Comparison of ENCODE assay signal across 10 cellular contexts in the genomic region with DNA sequence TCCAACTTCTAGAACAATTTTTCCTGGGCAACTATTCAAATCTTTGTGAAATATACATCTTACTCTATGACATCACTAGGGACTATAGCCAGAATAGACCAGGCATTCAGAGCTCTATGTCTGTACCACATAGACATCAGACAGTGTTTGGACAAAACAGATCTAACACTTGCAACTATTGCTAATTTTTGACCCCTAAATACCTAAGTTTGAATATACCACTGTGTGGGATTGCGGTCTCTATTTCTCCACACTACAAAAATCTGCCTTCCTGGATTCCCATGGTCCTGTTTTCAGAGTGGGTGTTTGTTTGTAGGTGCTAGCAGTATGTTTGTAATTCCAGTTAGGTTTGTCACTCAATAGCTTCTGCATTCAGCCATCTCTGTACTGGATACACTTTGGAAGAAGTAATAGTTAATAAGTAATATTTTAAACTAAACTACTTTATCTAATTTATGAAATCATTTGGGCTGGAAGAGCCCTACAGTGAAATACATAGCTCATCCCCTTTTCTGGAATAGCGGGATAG.
"Had no signal": no experiment of that assay in that cellular context is flagged by ENCODE, and none has a peak within 500 bp of the region (broad histone marks: within the 10 kb centered on the region; RNA-seq: fewer than 3 reads in every experiment).

No MANE protein-coding gene starts in this region.

- H3K4me3 Mint-ChIP-seq: activated naive CD8-positive, alpha-beta T cell; activated T-cell treated with anti-CD3 and anti-CD28 coated beads, Interleukin-2, amount 50 U/mL, for 4 hours; stimulated activated naive CD8-positive, alpha-beta T cell treated with anti-CD3 and anti-CD28 coated beads, Interleukin-15, amount 100 ng/mL, for 72 hours had no signal

- H3K27me3 Mint-ChIP-seq: activated naive CD8-positive, alpha-beta T cell; stimulated activated naive CD8-positive, alpha-beta T cell treated with anti-CD3 and anti-CD28 coated beads, Interleukin-15, amount 100 ng/mL, for 72 hours had no signal

- H3K4me1 Mint-ChIP-seq: stimulated activated naive CD8-positive, alpha-beta T cell treated with anti-CD3 and anti-CD28 coated beads, Interleukin-15, amount 100 ng/mL, for 72 hours had no signal

- H3K27ac ChIP-seq: left lung, thoracic aorta had no signal

- H3K27me3 ChIP-seq: left lung had no signal

- H3K27ac Mint-ChIP-seq: activated naive CD8-positive, alpha-beta T cell; stimulated activated naive CD8-positive, alpha-beta T cell treated with anti-CD3 and anti-CD28 coated beads, Interleukin-15, amount 100 ng/mL, for 72 hours had no signal

- H3K4me3 ChIP-seq: left lung, thoracic aorta had no signal

- H3K36me3 ChIP-seq: left lung, thoracic aorta had no signal

- H3K9me3 ChIP-seq: left lung, thoracic aorta had no signal

- DNase-seq: activated CD4-positive, alpha-beta T cell treated with anti-CD3 and anti-CD28 coated beads for 1 hour; activated CD4-positive, alpha-beta T cell treated with anti-CD3 and anti-CD28 coated beads, Interleukin-2, amount 50 U/mL, for 48 hours; activated effector memory CD4-positive, alpha-beta T cell treated with anti-CD3 and anti-CD28 coated beads, Interleukin-2, amount 50 U/mL, for 16 hours; activated T-cell treated with anti-CD3 and anti-CD28 coated beads, Interleukin-2, amount 50 U/mL, for 4 hours; left lung; stimulated activated CD4-positive, alpha-beta T cell treated with anti-CD3 and anti-CD28 coated beads, Interleukin-15, amount 100 ng/mL, for 24 hours; stimulated activated CD4-positive, alpha-beta T cell treated with anti-CD3 and anti-CD28 coated beads, Interleukin-4, amount 100 ng/mL, for 24 hours; stimulated activated naive CD8-positive, alpha-beta T cell treated with anti-CD3 and anti-CD28 coated beads, Interleukin-15, amount 100 ng/mL, for 72 hours had no signal

- H3K9me3 Mint-ChIP-seq: activated T-cell treated with anti-CD3 and anti-CD28 coated beads, Interleukin-2, amount 50 U/mL, for 4 hours; stimulated activated naive CD8-positive, alpha-beta T cell treated with anti-CD3 and anti-CD28 coated beads, Interleukin-15, amount 100 ng/mL, for 72 hours had no signal

- H3K36me3 Mint-ChIP-seq: activated naive CD8-positive, alpha-beta T cell had no signal

- ATAC-seq: activated T-cell treated with anti-CD3 and anti-CD28 coated beads, Interleukin-2, amount 50 U/mL, for 4 hours; left lung; stimulated activated naive CD8-positive, alpha-beta T cell treated with anti-CD3 and anti-CD28 coated beads, Interleukin-15, amount 100 ng/mL, for 72 hours had no signal
